ENCODE assay signal across 13 cellular contexts in genomic region chr17:65537845-65538678, GRCh38. TPM values are rescaled to one million over a fixed set of nuclear protein-coding genes. Genes with fewer than 3 reads are reported as not detected.
DNase-seq lines count a peak whose midpoint lies in the region; ATAC-seq, FAIRE-seq and TF ChIP-seq lines count a peak whose summit lies in the region.
"Had no signal": no experiment of that assay in that cellular context is flagged by ENCODE, and none has a peak within 500 bp of the region (broad histone marks: within the 10 kb centered on the region; RNA-seq: fewer than 3 reads in every experiment).

No MANE protein-coding gene starts in this region.

- H3K4me3 Mint-ChIP-seq in CD4-positive, alpha-beta memory T cell, result peak overlapping the region; percentile 7 to 87 (median 76)
- peak overlapping the region; percentile 78 for H3K4me3 Mint-ChIP-seq in activated CD4-positive, alpha-beta T cell treated with anti-CD3 and anti-CD28 coated beads, Interleukin-2, amount 10 ng/mL, durations not matched to agents 24 days and 14 days
- no peak overlapping the region for H3K4me3 Mint-ChIP-seq in stimulated activated naive B cell treated with anti-CD40 and anti-IgM and Interleukin-4, amounts not matched to agents 10 μg/mL and 1 μg/mL and 100 μg/mL, for 72 hours
- H3K4me3 Mint-ChIP-seq: stimulated activated effector memory CD8-positive, alpha-beta T cell treated with anti-CD3 and anti-CD28 coated beads, Interleukin-12 subunit alpha, Interleukin-12 subunit beta, amount 100 ng/mL, for 72 hours had no signal

- no peak overlapping the region for H2BK12ac ChIP-seq in trophoblast cell (ENCODE audit: low read length)

- H3K4me2 ChIP-seq in GM12878 (ENCODE audit: control insufficient read depth, insufficient read depth) (no peak overlapping the region), trophoblast cell (ENCODE audit: low read length) (no peak overlapping the region)

- no peaks in the 10 kb centered on the region for H3K9me3 Mint-ChIP-seq in CD4-positive, alpha-beta memory T cell
- no peaks in the 10 kb centered on the region for H3K9me3 Mint-ChIP-seq in activated CD4-positive, alpha-beta T cell treated with anti-CD3 and anti-CD28 coated beads, Interleukin-2, amount 10 ng/mL, durations not matched to agents 24 days and 14 days
- H3K9me3 Mint-ChIP-seq in stimulated activated naive B cell treated with anti-CD40 and anti-IgM and Interleukin-4, amounts not matched to agents 10 μg/mL and 1 μg/mL and 100 μg/mL, for 72 hours, result no peaks in the 10 kb centered on the region
- H3K9me3 Mint-ChIP-seq: stimulated activated effector memory CD8-positive, alpha-beta T cell treated with anti-CD3 and anti-CD28 coated beads, Interleukin-12 subunit alpha, Interleukin-12 subunit beta, amount 100 ng/mL, for 72 hours had no signal

- no peak overlapping the region for H4K8ac ChIP-seq in trophoblast cell (ENCODE audit: low read depth, low read length)

- peaks cover 21 to 36% (median 30%) of the 10 kb centered on the region in 4 donors for H3K4me1 Mint-ChIP-seq in CD4-positive, alpha-beta memory T cell
- H3K4me1 Mint-ChIP-seq in activated CD4-positive, alpha-beta T cell treated with anti-CD3 and anti-CD28 coated beads, Interleukin-2, amount 10 ng/mL, durations not matched to agents 24 days and 14 days, result peaks cover 6% of the 10 kb centered on the region
- H3K4me1 Mint-ChIP-seq in stimulated activated naive B cell treated with anti-CD40 and anti-IgM and Interleukin-4, amounts not matched to agents 10 μg/mL and 1 μg/mL and 100 μg/mL, for 72 hours, result no peaks in the 10 kb centered on the region
- H3K4me1 Mint-ChIP-seq: stimulated activated effector memory CD8-positive, alpha-beta T cell treated with anti-CD3 and anti-CD28 coated beads, Interleukin-12 subunit alpha, Interleukin-12 subunit beta, amount 100 ng/mL, for 72 hours had no signal

- RAD21 ChIA-PET in GM12878 (lab: Charles Lee; ENCODE audit: unreplicated experiment), result no interaction called here

- no peak overlapping the region for H4K91ac ChIP-seq in trophoblast cell (ENCODE audit: low read depth, low read length)

- no TSS peak for BruUV-seq in GM12878 (replicated peaks; lab: Mats Ljungman, UMichigan)

- FAIRE-seq in GM12878 (lab: Jason Lieb, UNC), result no peak

- TF ChIP-seq EP300 in GM12878 (IDR thresholded peaks at IDR 0.05; ENCODE audit: borderline replicate concordance in 1 of 2, control insufficient read depth in 1 of 2, low read depth in 2 of 2, low read length in 2 of 2), result no peak

- no peak for TF ChIP-seq RAD21 in GM12878 (IDR thresholded peaks at IDR 0.05; ENCODE audit: insufficient read depth, low read depth, low read length)

- SMC1A ChIA-PET in GM12878 (lab: Charles Lee; ENCODE audit: uncharacterized antibody, unreplicated experiment), result no interaction called here

- no peak for ATAC-seq in GM12878
- ATAC-seq in stimulated activated naive B cell treated with anti-CD40 and anti-IgM and Interleukin-4, amounts not matched to agents 10 μg/mL and 1 μg/mL and 100 μg/mL, for 72 hours (replicated peaks), result no peak
- ATAC-seq in GM21447 (IDR thresholded peaks at IDR 0.05; ENCODE audit: unreplicated experiment), result no peak
- ATAC-seq: body of pancreas; stimulated activated effector memory CD8-positive, alpha-beta T cell treated with anti-CD3 and anti-CD28 coated beads, Interleukin-12 subunit alpha, Interleukin-12 subunit beta, amount 100 ng/mL, for 72 hours had no signal

- no peak for TF ChIP-seq CTCF in GM12878 (IDR thresholded peaks at IDR 0.05 in 2 of 3, conservative IDR thresholded peaks at IDR 0.05 in 1 of 3; ENCODE audit: control insufficient read depth in 2 of 3, extremely low read depth in 1 of 3, insufficient read depth in 1 of 3, low read depth in 3 of 3, low read length in 3 of 3)

- no peaks in the 10 kb centered on the region for H3K79me2 ChIP-seq in GM12878 (ENCODE audit: control insufficient read depth, insufficient read depth, low read length)
- no peaks in the 10 kb centered on the region for H3K79me2 ChIP-seq in trophoblast cell (ENCODE audit: control insufficient read depth, insufficient read depth, low read length, poor library complexity)

- H2BK120ac ChIP-seq in trophoblast cell (ENCODE audit: insufficient read depth, low read length, poor library complexity), result no peak overlapping the region

- no peak overlapping the region for H2AK5ac ChIP-seq in trophoblast cell (ENCODE audit: low read length)

- no peaks in the 10 kb centered on the region for H4K20me1 ChIP-seq in GM12878 (ENCODE audit: control insufficient read depth, insufficient read depth)

- peaks cover 20% of the 10 kb centered on the region for H3K4me1 ChIP-seq in CD4-positive, alpha-beta memory T cell (ENCODE audit: insufficient read depth, low read length)
- H3K4me1 ChIP-seq in GM12878 (ENCODE audit: control insufficient read depth, insufficient read depth, low read length) (no peaks in the 10 kb centered on the region), trophoblast cell (ENCODE audit: control insufficient read depth in 1 of 2, insufficient read depth in 2 of 2, low read length in 2 of 2) (peaks cover 2 to 6% of the 10 kb centered on the region in 2 experiments)
- H3K4me1 ChIP-seq: HAP-1 had no signal

- H3K27me3 Mint-ChIP-seq in CD4-positive, alpha-beta memory T cell, result no peaks in the 10 kb centered on the region
- peaks cover 19% of the 10 kb centered on the region for H3K27me3 Mint-ChIP-seq in activated CD4-positive, alpha-beta T cell treated with anti-CD3 and anti-CD28 coated beads, Interleukin-2, amount 10 ng/mL, durations not matched to agents 24 days and 14 days
- H3K27me3 Mint-ChIP-seq in stimulated activated naive B cell treated with anti-CD40 and anti-IgM and Interleukin-4, amounts not matched to agents 10 μg/mL and 1 μg/mL and 100 μg/mL, for 72 hours, result no peaks in the 10 kb centered on the region

- H3K79me1 ChIP-seq in trophoblast cell (ENCODE audit: low read length), result peaks cover 4% of the 10 kb centered on the region

- POLR2A ChIA-PET in CD4-positive, alpha-beta memory T cell (lab: Charles Lee; ENCODE audit: partially characterized antibody), result no interaction called here
- POLR2A ChIA-PET in GM12878 (lab: Charles Lee), result no interaction called here

- H3K4me3 ChIP-seq in CD4-positive, alpha-beta memory T cell (ENCODE audit: low read length in 2 of 2), result peak overlapping the region in 1 of 2 donors; percentile 52
- H3K4me3 ChIP-seq in GM12878, result no peak overlapping the region
- no peak overlapping the region for H3K4me3 ChIP-seq in trophoblast cell (ENCODE audit: low read depth, low read length)
- H3K4me3 ChIP-seq: body of pancreas, HAP-1, MG63 had no signal

- no peaks in the 10 kb centered on the region for H3K27me3 ChIP-seq in CD4-positive, alpha-beta memory T cell (ENCODE audit: insufficient read depth, low read length)
- no peaks in the 10 kb centered on the region for H3K27me3 ChIP-seq in GM12878 (replicated peaks in 1 of 2; ENCODE audit: control insufficient read depth in 2 of 2, insufficient read depth in 2 of 2, low read length in 1 of 2)
- no peaks in the 10 kb centered on the region for H3K27me3 ChIP-seq in trophoblast cell (ENCODE audit: insufficient read depth, low read length)
- H3K27me3 ChIP-seq: body of pancreas, MG63 had no signal

- intact Hi-C loops in CD4-positive, alpha-beta memory T cell (cut with micrococcal nuclease), result loop anchor here (2.0 kb wide), 1 partner anchor 19 kb away; no protein-coding TSS in a partner anchor
- intact Hi-C loops in activated CD4-positive, alpha-beta T cell treated with anti-CD3 and anti-CD28 coated beads, Interleukin-2, amount 10 ng/mL, durations not matched to agents 24 days and 14 days (cut with micrococcal nuclease), result no loop called here
- intact Hi-C loops in GM12878 (cut with micrococcal nuclease; ENCODE audit: unreplicated experiment), result no loop called here

- peaks cover 51% of the 10 kb centered on the region for H3K36me3 ChIP-seq in CD4-positive, alpha-beta memory T cell (ENCODE audit: insufficient read depth, low read length)
- peaks cover 0 to 14% of the 10 kb centered on the region in 2 experiments; a peak in 3 of 4 replicates for H3K36me3 ChIP-seq in GM12878 (ENCODE audit: control insufficient read depth in 2 of 2, insufficient read depth in 2 of 2, low read length in 1 of 2)
- peaks cover 38 to 58% of the 10 kb centered on the region in 2 experiments for H3K36me3 ChIP-seq in trophoblast cell (ENCODE audit: control insufficient read depth in 1 of 2, insufficient read depth in 2 of 2, low read length in 2 of 2)

- H3K18ac ChIP-seq in trophoblast cell (ENCODE audit: low read length), result no peak overlapping the region

- DNase-seq in CD4-positive, alpha-beta memory T cell, result peak; percentile 56 to 82 (median 80)
- peak; percentile 88 for DNase-seq in activated CD4-positive, alpha-beta T cell treated with anti-CD3 and anti-CD28 coated beads, Interleukin-2, amount 10 ng/mL, durations not matched to agents 24 days and 14 days
- DNase-seq in GM12878 (ENCODE audit: low read depth, low spot score), result no peak
- DNase-seq in trophoblast cell, result peak; percentile 82 to 93
- DNase-seq in stimulated activated naive B cell treated with anti-CD40 and anti-IgM and Interleukin-4, amounts not matched to agents 10 μg/mL and 1 μg/mL and 100 μg/mL, for 72 hours, result no peak
- DNase-seq in NCI-H345 (lab: John Stamatoyannopoulos, UW), result no peak
- no peak for DNase-seq in amygdala (lab: John Stamatoyannopoulos, UW)
- DNase-seq: AML-193, body of pancreas, MG63 had no signal

- H2AFZ ChIP-seq in GM12878 (ENCODE audit: control insufficient read depth, low read depth, low read length) (no peak overlapping the region), trophoblast cell (ENCODE audit: insufficient read depth, low read length, poor library complexity) (no peak overlapping the region)

- no peak overlapping the region for H2BK5ac ChIP-seq in trophoblast cell (ENCODE audit: low read depth, low read length, poor library complexity)

- H3K27ac Mint-ChIP-seq in CD4-positive, alpha-beta memory T cell, result peak overlapping the region; percentile 70 to 90 (median 78)
- peak overlapping the region; percentile 78 for H3K27ac Mint-ChIP-seq in activated CD4-positive, alpha-beta T cell treated with anti-CD3 and anti-CD28 coated beads, Interleukin-2, amount 10 ng/mL, durations not matched to agents 24 days and 14 days
- no peak overlapping the region for H3K27ac Mint-ChIP-seq in stimulated activated naive B cell treated with anti-CD40 and anti-IgM and Interleukin-4, amounts not matched to agents 10 μg/mL and 1 μg/mL and 100 μg/mL, for 72 hours
- H3K27ac Mint-ChIP-seq: stimulated activated effector memory CD8-positive, alpha-beta T cell treated with anti-CD3 and anti-CD28 coated beads, Interleukin-12 subunit alpha, Interleukin-12 subunit beta, amount 100 ng/mL, for 72 hours had no signal

- no peak overlapping the region for H4K12ac ChIP-seq in trophoblast cell (ENCODE audit: low read depth, low read length)

- CTCF ChIA-PET in CD4-positive, alpha-beta memory T cell (lab: Charles Lee; ENCODE audit: partially characterized antibody), result interaction anchor here (1.2 kb wide), 1 partner anchor 21 kb away, joined by 3 read pairs; no protein-coding TSS in a partner anchor
- CTCF ChIA-PET in GM12878 (lab: Yijun Ruan, JAX), result interaction anchor here (1.6 to 1.7 kb wide), 2 partner anchors 18 to 82 kb away, joined by 3 to 7 read pairs; no protein-coding TSS in a partner anchor

- no peak overlapping the region for H3K9ac ChIP-seq in GM12878 (ENCODE audit: control insufficient read depth, insufficient read depth, low read length)
- no peak overlapping the region for H3K9ac ChIP-seq in trophoblast cell (ENCODE audit: low read length)

- no peak overlapping the region for H3K14ac ChIP-seq in trophoblast cell (ENCODE audit: low read length)

- H3K36me3 Mint-ChIP-seq in CD4-positive, alpha-beta memory T cell, result peaks cover 53 to 73% of the 10 kb centered on the region in 2 donors
- peaks cover 44% of the 10 kb centered on the region for H3K36me3 Mint-ChIP-seq in activated CD4-positive, alpha-beta T cell treated with anti-CD3 and anti-CD28 coated beads, Interleukin-2, amount 10 ng/mL, durations not matched to agents 24 days and 14 days (ENCODE audit: low read depth)
- peaks cover 0 to 10% of the 10 kb centered on the region in 2 donors for H3K36me3 Mint-ChIP-seq in stimulated activated naive B cell treated with anti-CD40 and anti-IgM and Interleukin-4, amounts not matched to agents 10 μg/mL and 1 μg/mL and 100 μg/mL, for 72 hours

- peak overlapping the region; percentile 40 for H3K27ac ChIP-seq in CD4-positive, alpha-beta memory T cell (ENCODE audit: low read depth, low read length)
- H3K27ac ChIP-seq in GM12878 (ENCODE audit: control insufficient read depth, insufficient read depth), result no peak overlapping the region
- no peak overlapping the region for H3K27ac ChIP-seq in trophoblast cell (ENCODE audit: low read depth, low read length)
- H3K27ac ChIP-seq: body of pancreas had no signal

- TF ChIP-seq POLR2A in GM12878 (IDR thresholded peaks at IDR 0.05; ENCODE audit: low read depth, low read length), result no peak

- H3K23ac ChIP-seq in trophoblast cell (ENCODE audit: low read length), result no peak overlapping the region

- H3K4ac ChIP-seq in trophoblast cell (ENCODE audit: low read depth, low read length), result no peak overlapping the region

- no peaks in the 10 kb centered on the region for H3K9me3 ChIP-seq in CD4-positive, alpha-beta memory T cell (ENCODE audit: control insufficient read depth in 1 of 2, low read length in 2 of 2)
- H3K9me3 ChIP-seq in GM12878 (replicated peaks; ENCODE audit: control insufficient read depth, insufficient read depth, low read length) (no peaks in the 10 kb centered on the region), trophoblast cell (ENCODE audit: insufficient read depth, low read depth, low read length) (peaks cover 4% of the 10 kb centered on the region)
- H3K9me3 ChIP-seq: body of pancreas, HAP-1, MG63 had no signal

- in situ Hi-C loops in GM12878 (cut with MboI), result no loop called here

- 80% methylated on average over 50 of the region's 50 CpGs for WGBS in GM12878 (ENCODE audit: insufficient coverage, insufficient replicate concordance, low lambda C conversion rate, missing lambda C conversion rate)
- WGBS in trophoblast cell (ENCODE audit: extremely low coverage, insufficient coverage, insufficient read length), result no CpG with 5 or more reads among the region's 50 CpGs

RNA-seq across cellular contexts. Expression of gene AXIN2, which starts 23.4 kb away (rescaled TPM):
- total RNA-seq in CD4-positive, alpha-beta memory T cell, result 10 to 100 TPM; 30.1 to 30.3 TPM
- 10 to 100 TPM in 1 of 2 donors, 1 to 10 TPM in 1; 3.4 to 11.8 TPM for polyA plus RNA-seq in CD4-positive, alpha-beta memory T cell
- 4.8 and 5.2 TPM in 2 replicates for total RNA-seq in activated CD4-positive, alpha-beta T cell treated with anti-CD3 and anti-CD28 coated beads, Interleukin-2, amount 10 ng/mL, durations not matched to agents 24 days and 14 days
- 14.6 and 16.2 TPM in 2 replicates for total RNA-seq in GM12878 (2013; cell fraction: nucleolus; rRNA removed)
- 4.2 and 4.6 TPM in 2 replicates for total RNA-seq in GM12878 (2014; rRNA removed)
- 2.5 and 3.5 TPM in 2 replicates for total RNA-seq in GM12878 (2014; rRNA removed; fragmentation: Illumina TruSeq; extraction: Trizol)
- 7.2 and 7.8 TPM in 2 replicates for total RNA-seq in GM12878 (2021)
- 0.68 TPM for polyA plus RNA-seq in GM12878 (2011; ENCODE audit: low read depth)
- polyA plus RNA-seq in GM12878 (2011; rRNA removed), result 2.5 and 3.7 TPM in 2 replicates
- 3.2 and 3.5 TPM in 2 replicates for polyA plus RNA-seq in GM12878 (2011; cell fraction: cytosol; rRNA removed)
- polyA plus RNA-seq in GM12878 (2011; cell fraction: nucleus; rRNA removed), result 8.9 and 17.6 TPM in 2 replicates
- polyA plus RNA-seq in GM12878 (2012), result 0.72 and 1.5 TPM in 2 replicates
- polyA plus RNA-seq in GM12878 (2014; fragmentation: Illumina TruSeq; extraction: Trizol), result 1.9 and 2.6 TPM in 2 replicates
- polyA plus RNA-seq in GM12878 (2014; fragmentation: Nextera tagmentation; extraction: Ambion mirVana), result under 1 TPM; 0.47 to 0.66 TPM
- polyA plus RNA-seq in GM12878 (2014; rRNA removed), result 4.4 and 4.8 TPM in 2 replicates
- 1 to 10 TPM in 1 of 2 experiments, under 1 TPM in 1; 0.58 to 1.6 TPM for polyA plus RNA-seq in GM12878 (2016; fragmentation: Nextera tagmentation; extraction: Ambion mirVana)
- polyA minus RNA-seq in GM12878 (2011; rRNA and poly(A)+ RNA removed), result 4.1 and 6.0 TPM in 2 replicates
- polyA minus RNA-seq in GM12878 (2011; cell fraction: cytosol; rRNA and poly(A)+ RNA removed), result 1.5 and 1.7 TPM in 2 replicates
- polyA minus RNA-seq in GM12878 (2011; cell fraction: nucleus; rRNA and poly(A)+ RNA removed), result 7.3 and 10.1 TPM in 2 replicates
- polyA plus RNA-seq in trophoblast cell (2013), result 35.5 and 36.3 TPM in 2 replicates

Comparison
In these comparisons a context has a peak if more than half of its experiments do, and no peak if none do; other contexts are left out.
1. DNase-seq: peak in CD4-positive, alpha-beta memory T cell (5 of 5), activated CD4-positive, alpha-beta T cell treated with anti-CD3 and anti-CD28 coated beads, Interleukin-2, amount 10 ng/mL, durations not matched to agents 24 days and 14 days (single experiment) and trophoblast cell (2 of 2); none in GM12878 (single experiment), stimulated activated naive B cell treated with anti-CD40 and anti-IgM and Interleukin-4, amounts not matched to agents 10 μg/mL and 1 μg/mL and 100 μg/mL, for 72 hours (single experiment), NCI-H345 (single experiment) and amygdala (0 of 56).
2. H3K4me3 Mint-ChIP-seq: peak in CD4-positive, alpha-beta memory T cell (8 of 8) and activated CD4-positive, alpha-beta T cell treated with anti-CD3 and anti-CD28 coated beads, Interleukin-2, amount 10 ng/mL, durations not matched to agents 24 days and 14 days (single experiment); none in stimulated activated naive B cell treated with anti-CD40 and anti-IgM and Interleukin-4, amounts not matched to agents 10 μg/mL and 1 μg/mL and 100 μg/mL, for 72 hours (0 of 2).